In the genomic region with DNA sequence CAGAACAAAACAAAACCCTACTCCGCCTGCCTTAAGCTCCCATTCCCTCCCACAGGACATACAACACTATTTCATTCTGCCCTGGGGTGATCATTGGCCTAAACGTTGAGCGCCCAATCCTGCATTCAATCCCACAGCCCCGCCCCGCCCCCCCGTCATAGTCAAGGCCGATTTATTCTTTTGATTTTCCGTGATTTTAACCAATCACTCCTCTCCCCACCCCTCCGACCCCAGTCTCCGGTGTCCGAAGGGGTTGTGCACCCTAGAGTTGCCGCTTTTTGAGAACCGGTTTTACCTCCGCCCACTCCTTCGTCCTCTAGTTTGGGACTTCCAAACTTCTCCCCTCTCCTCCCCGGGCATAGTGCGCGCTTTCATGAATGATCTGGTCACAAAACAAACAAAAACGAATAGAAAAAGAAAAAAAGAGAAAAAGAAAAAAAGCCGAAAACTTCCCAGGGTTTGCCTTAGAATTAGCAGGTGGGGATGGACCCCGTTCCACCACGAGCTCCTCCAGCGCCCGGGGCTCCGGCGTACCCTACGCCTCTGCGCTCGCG, we compare ENCODE assay signal across 8 cellular contexts. TPM values are rescaled to one million over a fixed set of nuclear protein-coding genes. Genes with fewer than 3 reads are reported as not detected.
A peak's percentile ranks its signal among the peaks of the same experiment; 100 is the strongest.
DNase-seq lines count a peak whose midpoint lies in the region; ATAC-seq and TF ChIP-seq lines count a peak whose summit lies in the region.

No MANE protein-coding gene starts in this region.

- WGBS in testis, 2 donors = 0 to 1% methylated on average over 23 to 30 of the region's 30 CpGs

- H4K20me1 ChIP-seq in OCI-LY7 (ENCODE audit: insufficient read depth, low read length) = 0 out of 2 replicates have a peak, but pooled peaks cover 4% of the 10 kb centered on the region

- peak overlapping the region; percentile 71 for H3K4me2 ChIP-seq in OCI-LY7 (ENCODE audit: low read length)

- H2AFZ ChIP-seq in OCI-LY7 (ENCODE audit: low read length) = peak overlapping the region; percentile 81

- ATAC-seq in HG02610 (IDR thresholded peaks at IDR 0.05; ENCODE audit: unreplicated experiment) (peak; percentile 18), left lung (peak; percentile 30)

- no peaks in the 10 kb centered on the region for H3K9me2 ChIP-seq in OCI-LY7 (ENCODE audit: insufficient read depth, low read length)

- peak overlapping the region; percentile 48 to 76 for H3K9ac ChIP-seq in colonic mucosa (ENCODE audit: low read depth in 2 of 2, low read length in 2 of 2)

- H3K9me3 ChIP-seq in OCI-LY7 (ENCODE audit: low read length) (no peaks in the 10 kb centered on the region), colonic mucosa (no peaks in the 10 kb centered on the region), left lung (no peaks in the 10 kb centered on the region), testis (no peaks in the 10 kb centered on the region)

- CTCF ChIA-PET in OCI-LY7 (lab: Charles Lee; ENCODE audit: unreplicated experiment) = no interaction called here

- no peak for TF ChIP-seq CTCF in OCI-LY7 (conservative IDR thresholded peaks at IDR 0.05; ENCODE audit: low read length)
- TF ChIP-seq CTCF in colonic mucosa (IDR thresholded peaks at IDR 0.05) = no peak
- TF ChIP-seq CTCF in left lung (IDR thresholded peaks at IDR 0.05) = no peak
- no peak for TF ChIP-seq CTCF in testis (IDR thresholded peaks at IDR 0.05)

- H3K27me3 ChIP-seq in colonic mucosa = no peaks in the 10 kb centered on the region
- H3K27me3 ChIP-seq in left lung = no peaks in the 10 kb centered on the region
- H3K27me3 ChIP-seq in testis = no peaks in the 10 kb centered on the region

- H3K4me1 ChIP-seq in OCI-LY7 (ENCODE audit: insufficient read depth, low read length, poor library complexity, severe bottlenecking) (peaks cover 27% of the 10 kb centered on the region), colonic mucosa (no peaks in the 10 kb centered on the region), left lung (peaks cover 0 to 10% of the 10 kb centered on the region in 2 donors), testis (peaks cover 4% of the 10 kb centered on the region)

- peaks cover 17% of the 10 kb centered on the region; the same call in 1 of the 2 replicates for H3K79me2 ChIP-seq in OCI-LY7 (ENCODE audit: insufficient read depth, low read depth, low read length)

- H3K27ac ChIP-seq in OCI-LY7 (ENCODE audit: low read depth, low read length, poor library complexity, severe bottlenecking) (peak overlapping the region; percentile 73), colonic mucosa (peak overlapping the region; percentile 81), left lung (peak overlapping the region; percentile 89 to 90), testis (peak overlapping the region; percentile 92 to 96)

- no peak for TF ChIP-seq POLR2A in testis (IDR thresholded peaks at IDR 0.05)

- DNase-seq in activated T-cell treated with anti-CD3 and anti-CD28 coated beads for 1 hour (ENCODE audit: low read depth) (peak; percentile 0), OCI-LY7 (ENCODE audit: low spot score) (peak; percentile 68), colonic mucosa (peak; percentile 37), left lung (peak in 1 of 2 donors; percentile 37), testis (peak; percentile 22), H4 (ENCODE audit: low spot score) (no peak)
- DNase-seq in activated T-cell treated with anti-CD3 and anti-CD28 coated beads, Interleukin-2, amount 50 U/mL, for 1 hour = no peak

- intact Hi-C loops in OCI-LY7 (cut with micrococcal nuclease; ENCODE audit: unreplicated experiment) (loop anchor here (1.0 to 5.0 kb wide), 3 partner anchors 9 to 105 kb away; a partner anchor contains a TSS), colonic mucosa (cut with DNase I) (no loop called here), left lung (cut with DNase I) (no loop called here), testis (cut with DNase I; ENCODE audit: low total_unique reads) (no loop called here)

- H3K4me3 ChIP-seq in OCI-LY7 (ENCODE audit: low read depth, low read length, poor library complexity, severe bottlenecking) (peak overlapping the region; percentile 87), colonic mucosa (peak overlapping the region; percentile 49), left lung (peak overlapping the region; percentile 42 to 65), testis (peak overlapping the region; percentile 74 to 84)

- no TSS peak for BruUV-seq in OCI-LY7 (replicated peaks; lab: Mats Ljungman, UMichigan)

- peaks cover 19% of the 10 kb centered on the region; the same call in 1 of the 2 replicates for H3K36me3 ChIP-seq in OCI-LY7 (ENCODE audit: insufficient read depth, low read length)
- no peaks in the 10 kb centered on the region for H3K36me3 ChIP-seq in colonic mucosa
- H3K36me3 ChIP-seq in left lung = no peaks in the 10 kb centered on the region
- no peaks in the 10 kb centered on the region for H3K36me3 ChIP-seq in testis (ENCODE audit: low read depth, missing control alignments)

- POLR2A ChIA-PET in OCI-LY7 (lab: Charles Lee) = interaction anchor here (0.5 to 1.6 kb wide), 8 partner anchors 8 to 1019 kb away, joined by 3 to 7 read pairs (median 3); a partner anchor contains a TSS

RNA-seq across cellular contexts. Expression of a gene that starts 0.4 kb away (rescaled TPM):
- 21.8 and 30.0 TPM in 2 replicates for total RNA-seq in OCI-LY7 (2014; rRNA removed; shearing (Covaris generic))
- total RNA-seq in OCI-LY7 (2022) = 56.0 and 59.9 TPM in 2 replicates
- 10 to 100 TPM; 57.6 to 81.0 TPM for total RNA-seq in colonic mucosa
- 10 to 100 TPM; 60.4 to 73.2 TPM for total RNA-seq in left lung
- 10 to 100 TPM; 29.4 to 30.0 TPM for total RNA-seq in testis
- polyA plus RNA-seq in testis (ENCODE audit: insufficient read depth, low read depth, low replicate concordance) = 44.7 TPM
- total RNA-seq in H4 (2014; rRNA removed; shearing (Covaris generic)) = 37.5 and 52.1 TPM in 2 replicates

RNA-seq across cellular contexts. Expression of a gene that starts 8.7 kb away (rescaled TPM):
- 37.2 and 50.7 TPM in 2 replicates for total RNA-seq in OCI-LY7 (2014; rRNA removed; shearing (Covaris generic))
- total RNA-seq in OCI-LY7 (2022) = 26.7 and 28.1 TPM in 2 replicates
- 10 to 100 TPM; 18.8 to 19.2 TPM for total RNA-seq in colonic mucosa
- 10 to 100 TPM; 19.5 to 21.2 TPM for total RNA-seq in left lung
- 10 to 100 TPM; 41.9 to 43.4 TPM for total RNA-seq in testis
- polyA plus RNA-seq in testis (ENCODE audit: insufficient read depth, low read depth, low replicate concordance) = 24.8 TPM
- 49.7 and 62.8 TPM in 2 replicates for total RNA-seq in H4 (2014; rRNA removed; shearing (Covaris generic))

RNA-seq across cellular contexts. Expression of a gene that starts 32.3 kb away (rescaled TPM):
- 10.7 and 11.9 TPM in 2 replicates for total RNA-seq in OCI-LY7 (2014; rRNA removed; shearing (Covaris generic))
- 19.3 and 20.7 TPM in 2 replicates for total RNA-seq in OCI-LY7 (2022)
- total RNA-seq in colonic mucosa = 1 to 10 TPM; 6.0 to 8.9 TPM
- 1 to 10 TPM; 7.0 to 8.8 TPM for total RNA-seq in left lung
- 1 to 10 TPM; 4.7 to 6.4 TPM for total RNA-seq in testis
- polyA plus RNA-seq in testis (ENCODE audit: insufficient read depth, low read depth, low replicate concordance) = 4.1 TPM
- total RNA-seq in H4 (2014; rRNA removed; shearing (Covaris generic)) = 5.5 and 9.1 TPM in 2 replicates

Comparison
In these comparisons a context has a peak if more than half of its experiments do, and no peak if none do; other contexts are left out.
1. DNase-seq: peak in activated T-cell treated with anti-CD3 and anti-CD28 coated beads for 1 hour (single experiment), OCI-LY7 (single experiment), colonic mucosa (single experiment) and testis (single experiment); none in activated T-cell treated with anti-CD3 and anti-CD28 coated beads, Interleukin-2, amount 50 U/mL, for 1 hour (single experiment) and H4 (single experiment).
2. Peak in every context shown above with its lines, with median percentiles within 50 percentile points of each other: H3K27ac ChIP-seq and H3K4me3 ChIP-seq.